Comparison of ENCODE assay signal across 9 cellular contexts in genomic region chr22:46578824-46579561, GRCh38. TPM values are rescaled to one million over a fixed set of nuclear protein-coding genes. Genes with fewer than 3 reads are reported as not detected.
DNase-seq lines count a peak whose midpoint lies in the region; ATAC-seq and TF ChIP-seq lines count a peak whose summit lies in the region.
"Had no signal": no experiment of that assay in that cellular context is flagged by ENCODE, and none has a peak within 500 bp of the region (broad histone marks: within the 10 kb centered on the region; RNA-seq: fewer than 3 reads in every experiment).

No MANE protein-coding gene starts in this region.

- H3K4me3 Mint-ChIP-seq in activated naive CD4-positive, alpha-beta T cell treated with anti-CD3 and anti-CD28 coated beads, Interleukin-2, amount 50 U/mL, for 24 hours: peak overlapping the region; percentile 91

- no peaks in the 10 kb centered on the region for H3K36me3 ChIP-seq in H7 (replicated peaks; ENCODE audit: control insufficient read depth, insufficient read depth, low read length)
- no peaks in the 10 kb centered on the region for H3K36me3 ChIP-seq in skeletal muscle tissue (ENCODE audit: control insufficient read depth in 3 of 3, insufficient read depth in 3 of 3, low read length in 3 of 3)

- intact Hi-C loops in left cardiac atrium (cut with DNase I): loop anchor here (1.0 to 10.0 kb wide), 4 partner anchors 38 to 148 kb away; no protein-coding TSS in a partner anchor

- no peaks in the 10 kb centered on the region for H3K27me3 Mint-ChIP-seq in activated naive CD4-positive, alpha-beta T cell treated with anti-CD3 and anti-CD28 coated beads, Interleukin-2, amount 50 U/mL, for 24 hours

- H3K9ac ChIP-seq in skeletal muscle tissue (ENCODE audit: low read depth in 1 of 3, low read length in 3 of 3): peak overlapping the region; percentile 51 to 90 (median 88)

- no peak overlapping the region for H3K4me3 ChIP-seq in H7 (ENCODE audit: insufficient read depth, low read depth, low read length)
- peak overlapping the region; percentile 75 to 88 (median 83) for H3K4me3 ChIP-seq in skeletal muscle tissue (ENCODE audit: low read length in 3 of 3)

- H3K27me3 ChIP-seq in H7 (ENCODE audit: control insufficient read depth, insufficient read depth, low read length): peaks cover 3% of the 10 kb centered on the region
- H3K27me3 ChIP-seq in skeletal muscle tissue (ENCODE audit: control insufficient read depth in 3 of 3, insufficient read depth in 3 of 3, low read length in 3 of 3): no peaks in the 10 kb centered on the region

- ATAC-seq in left cardiac atrium: peak; percentile 47 to 69

- H3K36me3 Mint-ChIP-seq in activated naive CD4-positive, alpha-beta T cell treated with anti-CD3 and anti-CD28 coated beads, Interleukin-2, amount 50 U/mL, for 24 hours: no peaks in the 10 kb centered on the region

- CTCF ChIA-PET in HEK293T (lab: Yijun Ruan, JAX): no interaction called here

- H3K4me1 Mint-ChIP-seq in activated naive CD4-positive, alpha-beta T cell treated with anti-CD3 and anti-CD28 coated beads, Interleukin-2, amount 50 U/mL, for 24 hours: peaks cover 38% of the 10 kb centered on the region

- H3K9me3 Mint-ChIP-seq in activated naive CD4-positive, alpha-beta T cell treated with anti-CD3 and anti-CD28 coated beads, Interleukin-2, amount 50 U/mL, for 24 hours: no peaks in the 10 kb centered on the region

- in situ Hi-C loops in G401 (cut with HindIII; ENCODE audit: low sequenced_read_pairs): no loop called here

- peaks cover 59 to 64% (median 60%) of the 10 kb centered on the region in 3 donors for H3K4me1 ChIP-seq in skeletal muscle tissue (ENCODE audit: control insufficient read depth in 3 of 3, insufficient read depth in 3 of 3, low read length in 3 of 3)

- DNase-seq in H7: peak; percentile 58
- peak; percentile 75 for DNase-seq in left cardiac atrium
- DNase-seq in G401 (ENCODE audit: low spot score): no peak
- no peak for DNase-seq in NCI-H446 treated with DMSO at 0.1 percent for 48 hours (lab: John Stamatoyannopoulos, UW)
- DNase-seq in HEK293T (ENCODE audit: extremely low spot score): no peak
- no peak for DNase-seq in middle frontal gyrus (ENCODE audit: extremely low spot score, low spot score)
- DNase-seq: foreskin melanocyte had no signal

- H3K27ac Mint-ChIP-seq in activated naive CD4-positive, alpha-beta T cell treated with anti-CD3 and anti-CD28 coated beads, Interleukin-2, amount 50 U/mL, for 24 hours: no peak overlapping the region

- peak overlapping the region; percentile 85 for H3K27ac ChIP-seq in skeletal muscle tissue (ENCODE audit: low read depth, low read length)

- POLR2A ChIA-PET in HEK293T (lab: Yijun Ruan, JAX): no interaction called here

- H3K9me3 ChIP-seq in skeletal muscle tissue (ENCODE audit: control insufficient read depth in 3 of 3, low read length in 3 of 3): no peaks in the 10 kb centered on the region

TF ChIP-seq in HEK293T, 16 proteins besides CTCF, POLR2A, EP300 and RAD21:
- TF ChIP-seq ELF4 (IDR thresholded peaks at IDR 0.05) (no peak), FOXK2 (IDR thresholded peaks at IDR 0.05) (no peak), BHLHE40 (IDR thresholded peaks at IDR 0.05; ENCODE audit: borderline replicate concordance) (no peak), TARDBP (IDR thresholded peaks at IDR 0.05) (no peak), LEF1 (IDR thresholded peaks at IDR 0.05; ENCODE audit: borderline replicate concordance) (no peak), L3MBTL2 (conservative IDR thresholded peaks at IDR 0.05) (no peak), HDGF (IDR thresholded peaks at IDR 0.05; ENCODE audit: borderline replicate concordance) (no peak), ARNT (IDR thresholded peaks at IDR 0.05) (no peak), PKNOX1 (IDR thresholded peaks at IDR 0.05) (no peak)

RNA-seq across cellular contexts. Expression of gene GRAMD4, which starts 41.2 kb away (rescaled TPM):
- total RNA-seq in H7 (2014; rRNA removed; shearing (Covaris generic)): 17.1 and 18.9 TPM in 2 replicates
- total RNA-seq in left cardiac atrium (10 to 100 TPM; 58.5 to 95.4 TPM), skeletal muscle tissue (26.1 TPM)
- 23.5 and 45.4 TPM in 2 replicates for total RNA-seq in G401 (2014; rRNA removed; shearing (Covaris generic))

RNA-seq across cellular contexts. Expression of gene CELSR1, which starts 41.6 kb away (rescaled TPM):
- 5.3 and 7.8 TPM in 2 replicates for total RNA-seq in H7 (2014; rRNA removed; shearing (Covaris generic))
- total RNA-seq in left cardiac atrium (1 to 10 TPM; 6.5 to 8.1 TPM), skeletal muscle tissue (2.1 TPM)
- 5.5 and 10.1 TPM in 2 replicates for total RNA-seq in G401 (2014; rRNA removed; shearing (Covaris generic))

Comparison
In these comparisons a context has a peak if more than half of its experiments do, and no peak if none do; other contexts are left out.
1. DNase-seq: peak in H7 (single experiment) and left cardiac atrium (single experiment); none in G401 (single experiment), NCI-H446 treated with DMSO at 0.1 percent for 48 hours (single experiment), HEK293T (single experiment) and middle frontal gyrus (single experiment).